Comparison of ENCODE assay signal across 10 cellular contexts in genomic region chr6:163756079-163756478, GRCh38.
DNase-seq lines count a peak whose midpoint lies in the region; ATAC-seq, FAIRE-seq and TF ChIP-seq lines count a peak whose summit lies in the region.
"Had no signal": no experiment of that assay in that cellular context is flagged by ENCODE, and none has a peak within 500 bp of the region (broad histone marks: within the 10 kb centered on the region; RNA-seq: fewer than 3 reads in every experiment).

No MANE protein-coding gene starts in this region.

- TF ChIP-seq POLR2A in K562 (conservative IDR thresholded peaks at IDR 0.05) = no peak

- H3K4me3 ChIP-seq in GM12865 (ENCODE audit: low read depth, low read length) = no peak overlapping the region
- no peak overlapping the region for H3K4me3 ChIP-seq in K562
- no peak overlapping the region for H3K4me3 ChIP-seq in WERI-Rb-1 (ENCODE audit: low read depth, low read length)
- H3K4me3 ChIP-seq in brain microvascular endothelial cell (ENCODE audit: low read depth, low read length) = no peak overlapping the region
- H3K4me3 ChIP-seq: body of pancreas had no signal

- H3K9me3 ChIP-seq in K562 (replicated peaks; ENCODE audit: control insufficient read depth, insufficient read depth, low read depth, low read length) (peaks cover 3% of the 10 kb centered on the region; the same call in 1 of the 2 replicates), WERI-Rb-1 (ENCODE audit: severe bottlenecking) (no peaks in the 10 kb centered on the region)
- H3K9me3 ChIP-seq: body of pancreas had no signal

- no peaks in the 10 kb centered on the region for H3K9me1 ChIP-seq in K562 (ENCODE audit: control insufficient read depth, insufficient read depth, low read length)

- ATAC-seq in GM21367 (IDR thresholded peaks at IDR 0.05; ENCODE audit: unreplicated experiment) = peak; percentile 99
- ATAC-seq in HG03196 (IDR thresholded peaks at IDR 0.05; ENCODE audit: unreplicated experiment) = peak; percentile 100
- ATAC-seq in K562 = no peak
- ATAC-seq: body of pancreas had no signal

- no peaks in the 10 kb centered on the region for H3K36me3 ChIP-seq in K562 (ENCODE audit: control insufficient read depth, insufficient read depth, low read length)
- no peaks in the 10 kb centered on the region for H3K36me3 ChIP-seq in WERI-Rb-1
- no peaks in the 10 kb centered on the region for H3K36me3 ChIP-seq in brain microvascular endothelial cell (replicated peaks)

- intact Hi-C loops in K562 (cut with micrococcal nuclease) = no loop called here

- BruUV-seq in K562 (replicated peaks; lab: Mats Ljungman, UMichigan) = no TSS peak

- DNase-seq in GM12865 (ENCODE audit: low read depth) (peak; percentile 94), K562 (ENCODE audit: extremely low read depth in 1 of 4, low spot score in 3 of 4) (no peak), HPDE6-E6E7 (ENCODE audit: extremely low spot score) (no peak), WERI-Rb-1 (no peak), brain microvascular endothelial cell (no peak)
- DNase-seq in central memory CD4-positive, alpha-beta T cell = no peak
- DNase-seq: body of pancreas; stimulated activated CD4-positive, alpha-beta T cell treated with anti-CD3 and anti-CD28 coated beads, Interleukin-2, amount 100 ng/mL, for 24 hours had no signal

- H3K27me3 ChIP-seq in K562 (ENCODE audit: control insufficient read depth in 2 of 2, insufficient read depth in 2 of 2, low read length in 2 of 2) (peaks cover 5 to 7% of the 10 kb centered on the region in 2 experiments; a peak in 3 of 5 replicates), WERI-Rb-1 (ENCODE audit: insufficient read depth, low read depth, severe bottlenecking) (no peaks in the 10 kb centered on the region), brain microvascular endothelial cell (replicated peaks) (no peaks in the 10 kb centered on the region)
- H3K27me3 ChIP-seq: body of pancreas had no signal

- CTCF ChIA-PET in K562 (lab: Yijun Ruan, JAX; ENCODE audit: low intra/inter-chr PET ratio) = no interaction called here

- in situ Hi-C loops in K562 (cut with MboI) (no loop called here), brain microvascular endothelial cell (cut with HindIII; ENCODE audit: low pct_ligation_motif_present, low sequenced_read_pairs) (no loop called here)

- TF ChIP-seq RAD21 in K562 (CRISPR knock-in tag; conservative IDR thresholded peaks at IDR 0.05 in 1 of 2, IDR thresholded peaks at IDR 0.05 in 1 of 2) = no peak

- H3K4me2 ChIP-seq in K562 (ENCODE audit: insufficient read depth, low read length) = no peak overlapping the region

- peak; percentile 15 for FAIRE-seq in K562 (lab: Jason Lieb, UNC)

- no peak for TF ChIP-seq EP300 in K562 (IDR thresholded peaks at IDR 0.05; ENCODE audit: low read length)

- H3K4me1 ChIP-seq in K562 (replicated peaks in 1 of 2; ENCODE audit: control insufficient read depth in 2 of 2, insufficient read depth in 2 of 2, low read length in 2 of 2) = peaks cover 0 to 3% of the 10 kb centered on the region in 2 experiments; a peak in 3 of 5 replicates
- H3K4me1 ChIP-seq: body of pancreas had no signal

- peak overlapping the region; percentile 62; the same call in 1 of the 2 replicates for H2AFZ ChIP-seq in K562 (ENCODE audit: low read depth, low read length)

- H3K9ac ChIP-seq in K562 (ENCODE audit: insufficient read depth in 1 of 2, low read depth in 2 of 2, low read length in 2 of 2) = no peak overlapping the region

- POLR2A ChIA-PET in K562 (lab: Yijun Ruan, JAX) = no interaction called here

- WGBS in K562 (ENCODE audit: insufficient coverage, low coverage, missing lambda C conversion rate) = 4% methylated on average over 4 of the region's 4 CpGs

- no peaks in the 10 kb centered on the region for H3K79me2 ChIP-seq in K562 (ENCODE audit: control insufficient read depth, insufficient read depth, low read length)

- no peak for TF ChIP-seq CTCF in GM12865 (IDR thresholded peaks at IDR 0.05; ENCODE audit: insufficient read depth, low read depth, low read length, missing control alignments)
- no peak for TF ChIP-seq CTCF in K562 (IDR thresholded peaks at IDR 0.05 in 2 of 3, conservative IDR thresholded peaks at IDR 0.05 in 1 of 3; ENCODE audit: insufficient read depth in 2 of 3, low read depth in 1 of 3, low read length in 3 of 3)
- TF ChIP-seq CTCF in WERI-Rb-1 (IDR thresholded peaks at IDR 0.05; ENCODE audit: low read depth, low read length) = no peak
- TF ChIP-seq CTCF in brain microvascular endothelial cell (IDR thresholded peaks at IDR 0.05; ENCODE audit: low read depth, low read length, missing control alignments) = no peak

- no peaks in the 10 kb centered on the region for H4K20me1 ChIP-seq in K562 (replicated peaks; ENCODE audit: control insufficient read depth, insufficient read depth, low read length)

- H3K27ac ChIP-seq in K562 (ENCODE audit: extremely low read depth, low read depth, low read length) (no peak overlapping the region), WERI-Rb-1 (no peak overlapping the region), brain microvascular endothelial cell (no peak overlapping the region)
- H3K27ac ChIP-seq: body of pancreas had no signal

TF ChIP-seq in K562, 482 proteins besides CTCF, POLR2A, EP300 and RAD21 (continues in another document):
- TF ChIP-seq CHD2 (IDR thresholded peaks at IDR 0.05; ENCODE audit: low read depth, low read length) = no peak
- no peak for TF ChIP-seq ELK1 (CRISPR knock-in tag; IDR thresholded peaks at IDR 0.05)
- no peak for TF ChIP-seq HNRNPK (IDR thresholded peaks at IDR 0.05; ENCODE audit: low read depth, low read length, poor library complexity, severe bottlenecking)
- no peak for TF ChIP-seq GABPB2 (CRISPR knock-in tag; conservative IDR thresholded peaks at IDR 0.05)
- TF ChIP-seq CUX1 (CRISPR knock-in tag; IDR thresholded peaks at IDR 0.05) = no peak
